10 cellular contexts compared by ENCODE assay signal in the genomic region with DNA sequence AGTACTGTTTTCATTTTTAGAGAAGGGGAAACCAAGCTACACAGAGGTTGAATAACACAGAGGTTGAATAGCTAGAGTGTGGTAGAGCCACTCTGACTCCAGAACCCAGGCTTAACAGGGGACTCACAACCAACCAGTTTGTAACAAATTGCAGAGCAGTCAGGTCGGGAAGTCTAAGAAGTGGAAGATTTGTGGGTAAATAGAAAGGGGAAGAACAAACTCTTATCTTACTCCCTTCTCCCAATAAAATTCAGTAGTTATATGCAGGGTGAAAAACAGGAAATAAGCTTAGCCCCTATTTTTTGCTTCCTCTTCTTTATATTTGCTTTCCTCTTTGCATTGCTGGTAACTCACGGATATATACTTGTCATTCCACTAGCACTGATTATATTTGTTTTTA. TPM values are rescaled to one million over a fixed set of nuclear protein-coding genes. Genes with fewer than 3 reads are reported as not detected.
DNase-seq lines count a peak whose midpoint lies in the region; ATAC-seq, FAIRE-seq and TF ChIP-seq lines count a peak whose summit lies in the region.
"Had no signal": no experiment of that assay in that cellular context is flagged by ENCODE, and none has a peak within 500 bp of the region (broad histone marks: within the 10 kb centered on the region; RNA-seq: fewer than 3 reads in every experiment).

No MANE protein-coding gene starts in this region.

- WGBS in K562 (ENCODE audit: insufficient coverage, low coverage, missing lambda C conversion rate): 34% methylated on average over 2 of the region's 2 CpGs

- ATAC-seq in K562: peak; percentile 48
- peak; percentile 54 for ATAC-seq in stimulated activated memory B cell treated with anti-CD40 and anti-IgM and Interleukin-4, amounts not matched to agents 10 μg/mL and 1 μg/mL and 100 μg/mL, for 72 hours

- no peak for TF ChIP-seq EP300 in K562 (IDR thresholded peaks at IDR 0.05; ENCODE audit: low read length)

- intact Hi-C loops in K562 (cut with micrococcal nuclease): no loop called here

- H3K4me1 ChIP-seq in K562 (replicated peaks in 1 of 2; ENCODE audit: control insufficient read depth in 2 of 2, insufficient read depth in 2 of 2, low read length in 2 of 2): peaks cover 13 to 22% of the 10 kb centered on the region in 2 experiments
- H3K4me1 ChIP-seq: BE2C had no signal

- H3K9me3 Mint-ChIP-seq in activated naive CD4-positive, alpha-beta T cell treated with anti-CD3 and anti-CD28 coated beads, Interleukin-2, amount 50 U/mL, for 24 hours: no peaks in the 10 kb centered on the region
- H3K9me3 Mint-ChIP-seq in stimulated activated memory B cell treated with anti-CD40 and anti-IgM and Interleukin-4, amounts not matched to agents 10 μg/mL and 1 μg/mL and 100 μg/mL, for 72 hours: no peaks in the 10 kb centered on the region

- DNase-seq in activated naive CD4-positive, alpha-beta T cell treated with Interleukin-2 at 50 U/mL for 16 hours: no peak
- peak; percentile 50 for DNase-seq in NOMO-1 treated with dmso at 0.1 percent for 144 hours (lab: John Stamatoyannopoulos, UW; ENCODE audit: unreplicated experiment)
- no peak for DNase-seq in K562 (ENCODE audit: extremely low read depth in 1 of 4, low spot score in 3 of 4)
- no peak for DNase-seq in iPS-NIHi11 (ENCODE audit: low spot score)
- DNase-seq in Ammon's horn (ENCODE audit: low spot score): no peak
- no peak for DNase-seq in NCI-H2107 treated with DMSO at 0.1 percent for 48 hours (lab: John Stamatoyannopoulos, UW; ENCODE audit: unreplicated experiment)
- DNase-seq: BE2C, RPMI8226 had no signal

- peak overlapping the region; percentile 19; the same call in 1 of the 3 replicates for H3K27ac ChIP-seq in K562 (ENCODE audit: extremely low read depth, low read depth, low read length)

- no peaks in the 10 kb centered on the region for H3K27me3 Mint-ChIP-seq in activated naive CD4-positive, alpha-beta T cell treated with anti-CD3 and anti-CD28 coated beads, Interleukin-2, amount 50 U/mL, for 24 hours
- no peaks in the 10 kb centered on the region for H3K27me3 Mint-ChIP-seq in stimulated activated memory B cell treated with anti-CD40 and anti-IgM and Interleukin-4, amounts not matched to agents 10 μg/mL and 1 μg/mL and 100 μg/mL, for 72 hours

- no peak for TF ChIP-seq RAD21 in K562 (CRISPR knock-in tag; conservative IDR thresholded peaks at IDR 0.05 in 1 of 2, IDR thresholded peaks at IDR 0.05 in 1 of 2)

- FAIRE-seq in K562 (lab: Jason Lieb, UNC): no peak

- peaks cover 34% of the 10 kb centered on the region for H4K20me1 ChIP-seq in K562 (replicated peaks; ENCODE audit: control insufficient read depth, insufficient read depth, low read length)

- peaks cover 3% of the 10 kb centered on the region for H3K9me1 ChIP-seq in K562 (ENCODE audit: control insufficient read depth, insufficient read depth, low read length)

- no peak overlapping the region for H3K9ac ChIP-seq in K562 (ENCODE audit: insufficient read depth in 1 of 2, low read depth in 2 of 2, low read length in 2 of 2)

- CTCF ChIA-PET in K562 (lab: Yijun Ruan, JAX; ENCODE audit: low intra/inter-chr PET ratio): no interaction called here

- peak overlapping the region; percentile 80 for H3K27ac Mint-ChIP-seq in activated naive CD4-positive, alpha-beta T cell treated with anti-CD3 and anti-CD28 coated beads, Interleukin-2, amount 50 U/mL, for 24 hours
- peak overlapping the region; percentile 65 for H3K27ac Mint-ChIP-seq in stimulated activated memory B cell treated with anti-CD40 and anti-IgM and Interleukin-4, amounts not matched to agents 10 μg/mL and 1 μg/mL and 100 μg/mL, for 72 hours

- peak overlapping the region; percentile 53 for H3K4me3 Mint-ChIP-seq in activated naive CD4-positive, alpha-beta T cell treated with anti-CD3 and anti-CD28 coated beads, Interleukin-2, amount 50 U/mL, for 24 hours
- H3K4me3 Mint-ChIP-seq in stimulated activated memory B cell treated with anti-CD40 and anti-IgM and Interleukin-4, amounts not matched to agents 10 μg/mL and 1 μg/mL and 100 μg/mL, for 72 hours: peak overlapping the region; percentile 48

- no peaks in the 10 kb centered on the region for H3K27me3 ChIP-seq in K562 (ENCODE audit: control insufficient read depth in 2 of 2, insufficient read depth in 2 of 2, low read length in 2 of 2)
- H3K27me3 ChIP-seq: BE2C had no signal

- TF ChIP-seq POLR2A in K562 (conservative IDR thresholded peaks at IDR 0.05): no peak

- H3K36me3 ChIP-seq in K562 (ENCODE audit: control insufficient read depth, insufficient read depth, low read length): peaks cover 79% of the 10 kb centered on the region

- peak overlapping the region; percentile 7; the same call in 1 of the 2 replicates for H3K4me2 ChIP-seq in K562 (ENCODE audit: insufficient read depth, low read length)

- H3K9me3 ChIP-seq in K562 (replicated peaks; ENCODE audit: control insufficient read depth, insufficient read depth, low read depth, low read length): no peaks in the 10 kb centered on the region
- H3K9me3 ChIP-seq: BE2C had no signal

- BruUV-seq in K562 (replicated peaks; lab: Mats Ljungman, UMichigan): no TSS peak

- H3K36me3 Mint-ChIP-seq in activated naive CD4-positive, alpha-beta T cell treated with anti-CD3 and anti-CD28 coated beads, Interleukin-2, amount 50 U/mL, for 24 hours: peaks cover 13% of the 10 kb centered on the region
- H3K36me3 Mint-ChIP-seq in stimulated activated memory B cell treated with anti-CD40 and anti-IgM and Interleukin-4, amounts not matched to agents 10 μg/mL and 1 μg/mL and 100 μg/mL, for 72 hours: peaks cover 36% of the 10 kb centered on the region

- peaks cover 95% of the 10 kb centered on the region for H3K79me2 ChIP-seq in K562 (ENCODE audit: control insufficient read depth, insufficient read depth, low read length)

- H3K4me3 ChIP-seq in K562: no peak overlapping the region

- no peak overlapping the region for H2AFZ ChIP-seq in K562 (ENCODE audit: low read depth, low read length)

- no peak for TF ChIP-seq CTCF in K562 (IDR thresholded peaks at IDR 0.05 in 2 of 3, conservative IDR thresholded peaks at IDR 0.05 in 1 of 3; ENCODE audit: insufficient read depth in 2 of 3, low read depth in 1 of 3, low read length in 3 of 3)

- POLR2A ChIA-PET in K562 (lab: Yijun Ruan, JAX): interaction anchor here (0.6 to 2.7 kb wide), 4 partner anchors 10 to 832 kb away, joined by 3 to 25 read pairs (median 3); partner anchors contain the start of gene CDC42

- in situ Hi-C loops in K562 (cut with MboI): no loop called here

- H3K4me1 Mint-ChIP-seq in activated naive CD4-positive, alpha-beta T cell treated with anti-CD3 and anti-CD28 coated beads, Interleukin-2, amount 50 U/mL, for 24 hours: peaks cover 89% of the 10 kb centered on the region
- H3K4me1 Mint-ChIP-seq in stimulated activated memory B cell treated with anti-CD40 and anti-IgM and Interleukin-4, amounts not matched to agents 10 μg/mL and 1 μg/mL and 100 μg/mL, for 72 hours: peaks cover 85% of the 10 kb centered on the region

TF ChIP-seq in K562, 482 proteins besides CTCF, POLR2A, EP300 and RAD21 (continues in another document):
- TF ChIP-seq MTA1 (IDR thresholded peaks at IDR 0.05; ENCODE audit: borderline replicate concordance) (0 out of 2 replicates have a peak, but pooled peaks have one; percentile 10), SMARCE1 (IDR thresholded peaks at IDR 0.05) (peak; percentile 24; the same call in 1 of the 2 replicates), ZBTB17 (CRISPR knock-in tag; IDR thresholded peaks at IDR 0.05) (no peak), ZNF76 (CRISPR knock-in tag; IDR thresholded peaks at IDR 0.05; ENCODE audit: borderline replicate concordance) (no peak), ZNF232 (CRISPR knock-in tag; IDR thresholded peaks at IDR 0.05) (no peak), RBM34 (IDR thresholded peaks at IDR 0.05; ENCODE audit: borderline replicate concordance, insufficient read depth, low read length) (no peak), BHLHE40 (IDR thresholded peaks at IDR 0.05; ENCODE audit: low read length) (no peak), NCOR1 (IDR thresholded peaks at IDR 0.05) (no peak)
- TF ChIP-seq, protein P1, sequence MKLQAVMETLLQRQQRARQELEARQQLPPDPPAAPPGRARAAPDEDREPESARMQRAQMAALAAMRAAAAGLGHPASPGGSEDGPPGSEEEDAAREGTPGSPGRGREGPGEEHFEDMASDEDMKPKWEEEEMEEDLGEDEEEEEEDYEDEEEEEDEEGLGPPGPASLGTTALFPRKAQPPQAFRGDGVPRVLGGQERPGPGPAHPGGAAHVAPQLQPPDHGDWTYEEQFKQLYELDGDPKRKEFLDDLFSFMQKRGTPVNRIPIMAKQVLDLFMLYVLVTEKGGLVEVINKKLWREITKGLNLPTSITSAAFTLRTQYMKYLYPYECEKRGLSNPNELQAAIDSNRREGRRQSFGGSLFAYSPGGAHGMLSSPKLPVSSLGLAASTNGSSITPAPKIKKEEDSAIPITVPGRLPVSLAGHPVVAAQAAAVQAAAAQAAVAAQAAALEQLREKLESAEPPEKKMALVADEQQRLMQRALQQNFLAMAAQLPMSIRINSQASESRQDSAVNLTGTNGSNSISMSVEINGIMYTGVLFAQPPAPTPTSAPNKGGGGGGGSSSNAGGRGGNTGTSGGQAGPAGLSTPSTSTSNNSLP (IDR thresholded peaks at IDR 0.05; ENCODE audit: borderline replicate concordance, low read depth, low read length): 0 out of 2 replicates have a peak, but pooled peaks have one; percentile 14

RNA-seq across cellular contexts. Expression of gene CDC42, which starts 23.2 kb away (rescaled TPM):
- total RNA-seq in K562 (2011; cell fraction: chromatin; rRNA removed; ENCODE audit: low replicate concordance): 27.3 and 52.8 TPM in 2 replicates
- total RNA-seq in K562 (2011; cell fraction: nucleolus; rRNA removed): 16.5 and 16.7 TPM in 2 replicates
- 28.4 and 33.8 TPM in 2 replicates for total RNA-seq in K562 (2011; cell fraction: nucleoplasm; rRNA removed)
- total RNA-seq in K562 (2014; rRNA removed) (186 and 222 TPM in 2 replicates), K562 (2014; rRNA removed; fragmentation: Illumina TruSeq; extraction: Trizol) (370 and 448 TPM in 2 replicates), K562 (2015; rRNA removed; fragmentation: Illumina TruSeq; extraction: Trizol) (313 and 336 TPM in 2 replicates), K562 (2021) (242 and 247 TPM in 2 replicates)
- polyA plus RNA-seq in K562 (2011; rRNA removed) (331 and 398 TPM in 2 replicates), K562 (2014; fragmentation: Illumina TruSeq; extraction: Trizol) (345 and 351 TPM in 2 replicates), K562 (2014; fragmentation: Nextera tagmentation; extraction: Ambion mirVana) (100 to 1,000 TPM; 230 to 325 TPM), K562 (2014; rRNA removed) (192 and 212 TPM in 2 replicates)
- polyA plus RNA-seq in K562 (2011; cell fraction: cytosol; rRNA removed): 104 and 188 TPM in 2 replicates
- 43.4 and 84.2 TPM in 2 replicates for polyA plus RNA-seq in K562 (2011; cell fraction: nucleus; rRNA removed)
- polyA plus RNA-seq in K562 (2012): 204 and 451 TPM in 2 replicates
- 345 and 401 TPM in 2 replicates for polyA minus RNA-seq in K562 (2011; rRNA and poly(A)+ RNA removed)
- 105 and 170 TPM in 2 replicates for polyA minus RNA-seq in K562 (2011; cell fraction: cytosol; rRNA and poly(A)+ RNA removed)
- 11.2 and 35.4 TPM in 2 replicates for polyA minus RNA-seq in K562 (2011; cell fraction: nucleus; rRNA and poly(A)+ RNA removed)
